Comparison of ENCODE assay signal across 1 cellular context in genomic region chr6:47302043-47302442, GRCh38.
TF ChIP-seq lines count a peak whose summit lies in the region.

No MANE protein-coding gene starts in this region.

TF ChIP-seq in SK-N-SH, 30 proteins besides CTCF, POLR2A, EP300 and RAD21 (continued from another document):
- TF ChIP-seq REST (IDR thresholded peaks at IDR 0.05; ENCODE audit: low read depth, low read length) (no peak), POLR2AphosphoS5 (IDR thresholded peaks at IDR 0.05; ENCODE audit: low read depth, low read length) (no peak), NRF1 (IDR thresholded peaks at IDR 0.05; ENCODE audit: low read depth, low read length) (no peak)
